8 cellular contexts compared by ENCODE assay signal in the genomic region with DNA sequence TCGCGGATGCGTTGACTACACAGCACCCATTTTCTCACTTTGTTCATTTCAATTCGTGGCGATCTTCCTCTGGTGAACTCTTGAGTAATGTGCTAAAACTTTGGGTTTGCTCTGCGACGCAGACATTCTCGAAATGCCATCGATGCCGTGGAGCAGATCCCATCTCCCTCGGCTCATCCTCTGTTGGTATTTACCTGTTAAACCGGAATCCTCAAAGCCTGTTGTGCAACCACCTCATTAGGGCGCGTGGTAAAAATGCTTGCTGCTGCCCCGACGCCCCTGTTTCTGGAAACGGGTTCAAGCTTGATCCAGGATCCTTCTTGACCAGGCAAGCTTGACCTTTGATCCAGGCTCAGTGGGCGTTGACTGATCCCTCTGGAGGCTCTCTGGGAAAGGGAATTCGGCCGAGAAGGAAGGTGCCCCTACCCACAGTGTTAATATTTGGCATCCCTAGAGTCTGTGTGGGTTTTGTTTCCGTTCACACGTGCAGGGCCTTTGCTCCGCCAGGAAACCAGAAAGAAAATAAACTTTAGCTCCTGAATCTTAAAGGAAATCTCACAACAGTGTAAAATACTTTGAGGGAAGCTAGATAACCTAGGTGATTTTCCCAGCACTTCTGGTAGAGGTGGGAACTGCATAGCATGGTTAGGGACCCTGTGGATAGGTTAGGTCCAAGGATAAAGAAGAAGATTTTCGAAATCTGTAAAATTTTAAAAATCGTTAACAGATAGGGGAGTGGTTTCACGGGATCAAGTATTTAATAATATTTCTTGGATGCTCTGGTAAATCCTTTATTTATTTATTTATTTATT. TPM values are rescaled to one million over a fixed set of nuclear protein-coding genes. Genes with fewer than 3 reads are reported as not detected.
DNase-seq lines count a peak whose midpoint lies in the region; ATAC-seq, FAIRE-seq and TF ChIP-seq lines count a peak whose summit lies in the region.

No MANE protein-coding gene starts in this region.

- H3K4me1 ChIP-seq in GM23338 (ENCODE audit: insufficient read depth) (peaks cover 31% of the 10 kb centered on the region), PC-3 (ENCODE audit: insufficient read depth, low read length) (peaks cover 39% of the 10 kb centered on the region), astrocyte (ENCODE audit: insufficient read depth, low read length) (peaks cover 31% of the 10 kb centered on the region)

- peaks cover 3% of the 10 kb centered on the region; the same call in 1 of the 2 replicates for H3F3A ChIP-seq in GM23338 (replicated peaks; ENCODE audit: low read depth)
- no peaks in the 10 kb centered on the region for H3F3A ChIP-seq in PC-3 (ENCODE audit: low read length, unreplicated experiment)

- H3K36me3 ChIP-seq in GM23338 (ENCODE audit: insufficient read depth), result no peaks in the 10 kb centered on the region
- no peaks in the 10 kb centered on the region; the same call in 1 of the 2 replicates for H3K36me3 ChIP-seq in PC-3 (ENCODE audit: low read depth, low read length)
- H3K36me3 ChIP-seq in astrocyte (ENCODE audit: insufficient read depth, low read length), result peaks cover 2% of the 10 kb centered on the region

- H3K27ac Mint-ChIP-seq in GM23338, result peak overlapping the region; percentile 99
- peak overlapping the region; percentile 98 for H3K27ac Mint-ChIP-seq in astrocyte (ENCODE audit: unreplicated experiment)

- H3K9ac ChIP-seq in PC-3 (ENCODE audit: low read length) (peak overlapping the region; percentile 98), astrocyte (ENCODE audit: low read length) (peak overlapping the region; percentile 100)

- H3K27ac ChIP-seq in GM23338 (ENCODE audit: low read depth), result peak overlapping the region; percentile 94
- H3K27ac ChIP-seq in PC-3 (ENCODE audit: low read length), result peak overlapping the region; percentile 81
- H3K27ac ChIP-seq in astrocyte (ENCODE audit: low read depth, low read length), result peak overlapping the region; percentile 94

- H4K20me1 ChIP-seq in GM23338 (replicated peaks; ENCODE audit: insufficient read depth) (peaks cover 46% of the 10 kb centered on the region), PC-3 (ENCODE audit: low read length) (peaks cover 42% of the 10 kb centered on the region), astrocyte (ENCODE audit: insufficient read depth, low read length) (peaks cover 53% of the 10 kb centered on the region)

- H3K4me1 Mint-ChIP-seq in GM23338, result peaks cover 34% of the 10 kb centered on the region
- peaks cover 18% of the 10 kb centered on the region for H3K4me1 Mint-ChIP-seq in astrocyte (ENCODE audit: low read depth, unreplicated experiment)

- intact Hi-C loops in PC-3 (cut with micrococcal nuclease), result loop anchor here (2.0 kb wide), 1 partner anchor 45 kb away; no protein-coding TSS in a partner anchor

- POLR2A ChIA-PET in PC-3 (lab: Charles Lee; ENCODE audit: unreplicated experiment), result no interaction called here

- ATAC-seq in GM23338, result peak; percentile 42
- peak; percentile 29 for ATAC-seq in PC-3
- no peak for ATAC-seq in GM19455 (IDR thresholded peaks at IDR 0.05; ENCODE audit: unreplicated experiment)

- H3K4me2 ChIP-seq in GM23338 (peak overlapping the region; percentile 80), PC-3 (ENCODE audit: low read length) (peak overlapping the region; percentile 99), astrocyte (ENCODE audit: low read length) (peak overlapping the region; percentile 99)

- peak; percentile 10 for DNase-seq in Ammon's horn (ENCODE audit: low spot score)
- peak; percentile 92 for DNase-seq in GM23338 (ENCODE audit: low spot score)
- DNase-seq in PC-3, result peak; percentile 61
- peak; percentile 48 for DNase-seq in astrocyte (ENCODE audit: low read depth)
- DNase-seq in skeletal muscle cell (ENCODE audit: low read depth), result no peak
- no peak for DNase-seq in middle frontal gyrus (ENCODE audit: extremely low spot score, low spot score)

- FAIRE-seq in astrocyte (lab: Jason Lieb, UNC), result no peak

- H3K9me3 Mint-ChIP-seq in GM23338, result peaks cover 3% of the 10 kb centered on the region; the same call in 1 of the 3 replicates
- H3K9me3 Mint-ChIP-seq in astrocyte (ENCODE audit: unreplicated experiment), result no peaks in the 10 kb centered on the region

- CTCF ChIA-PET in PC-3 (lab: Charles Lee), result no interaction called here

- peaks cover 60% of the 10 kb centered on the region for H3K79me2 ChIP-seq in GM23338 (replicated peaks; ENCODE audit: insufficient read depth)
- H3K79me2 ChIP-seq in PC-3 (ENCODE audit: low read length), result peaks cover 66% of the 10 kb centered on the region
- peaks cover 67% of the 10 kb centered on the region for H3K79me2 ChIP-seq in astrocyte (ENCODE audit: insufficient read depth, low read length)

- peaks cover 21% of the 10 kb centered on the region for H3K36me3 Mint-ChIP-seq in GM23338 (ENCODE audit: low read depth)
- H3K36me3 Mint-ChIP-seq in astrocyte (ENCODE audit: low read depth, unreplicated experiment), result no peaks in the 10 kb centered on the region

- H3K27me3 ChIP-seq in GM23338 (ENCODE audit: insufficient read depth) (no peaks in the 10 kb centered on the region), PC-3 (ENCODE audit: low read length) (no peaks in the 10 kb centered on the region), astrocyte (ENCODE audit: insufficient read depth, low read length) (no peaks in the 10 kb centered on the region)

- no peak overlapping the region for H2AFZ ChIP-seq in GM23338
- H2AFZ ChIP-seq in PC-3 (ENCODE audit: low read length), result peak overlapping the region; percentile 83
- peak overlapping the region; percentile 87 for H2AFZ ChIP-seq in astrocyte (ENCODE audit: low read depth, low read length)

- H3K4me3 ChIP-seq in GM23338, result peak overlapping the region; percentile 63
- H3K4me3 ChIP-seq in PC-3 (ENCODE audit: low read length), result peak overlapping the region; percentile 95
- peak overlapping the region; percentile 99 for H3K4me3 ChIP-seq in astrocyte (ENCODE audit: insufficient read depth, low read depth, low read length)
- peak overlapping the region; percentile 97 for H3K4me3 ChIP-seq in iPS-11a (ENCODE audit: low read depth, low read length)
- H3K4me3 ChIP-seq in skeletal muscle cell (ENCODE audit: low read depth, low read length), result peak overlapping the region; percentile 75

- peak in 1 of 2 experiments; percentile 37; a peak in 2 of 4 replicates for TF ChIP-seq CTCF in GM23338 (conservative IDR thresholded peaks at IDR 0.05; ENCODE audit: low read depth in 2 of 2)
- TF ChIP-seq CTCF in PC-3 (conservative IDR thresholded peaks at IDR 0.05; ENCODE audit: low read depth, low read length), result no peak
- no peak for TF ChIP-seq CTCF in astrocyte (IDR thresholded peaks at IDR 0.05; ENCODE audit: insufficient read depth, low read depth, low read length)

- peaks cover 12% of the 10 kb centered on the region for H3K27me3 Mint-ChIP-seq in GM23338 (ENCODE audit: insufficient read depth, low read depth, poor library complexity)
- no peaks in the 10 kb centered on the region for H3K27me3 Mint-ChIP-seq in astrocyte (ENCODE audit: low read depth, unreplicated experiment)

- H3K9me2 ChIP-seq in GM23338 (ENCODE audit: insufficient read depth), result no peaks in the 10 kb centered on the region
- no peaks in the 10 kb centered on the region for H3K9me2 ChIP-seq in PC-3 (replicated peaks; ENCODE audit: low read length)

- H3K9me3 ChIP-seq in PC-3 (ENCODE audit: low read length) (no peaks in the 10 kb centered on the region), astrocyte (ENCODE audit: insufficient read depth, low read depth, low read length) (no peaks in the 10 kb centered on the region)

- H3K4me3 Mint-ChIP-seq in GM23338, result peak overlapping the region; percentile 91
- peak overlapping the region; percentile 99 for H3K4me3 Mint-ChIP-seq in astrocyte (ENCODE audit: unreplicated experiment)

- TSS peak; percentile 60 for BruUV-seq in PC-3 (replicated peaks; lab: Mats Ljungman, UMichigan)

TF ChIP-seq in GM23338, 12 proteins besides CTCF, POLR2A, EP300 and RAD21:
- TF ChIP-seq POLR2AphosphoS5 (IDR thresholded peaks at IDR 0.05; ENCODE audit: low read depth) (0 out of 2 replicates have a peak, but pooled peaks have one; percentile 16), JUNB (IDR thresholded peaks at IDR 0.05; ENCODE audit: unreplicated experiment) (no peak), NANOG (IDR thresholded peaks at IDR 0.05; ENCODE audit: borderline replicate concordance) (no peak)
- TF ChIP-seq, protein P1, sequence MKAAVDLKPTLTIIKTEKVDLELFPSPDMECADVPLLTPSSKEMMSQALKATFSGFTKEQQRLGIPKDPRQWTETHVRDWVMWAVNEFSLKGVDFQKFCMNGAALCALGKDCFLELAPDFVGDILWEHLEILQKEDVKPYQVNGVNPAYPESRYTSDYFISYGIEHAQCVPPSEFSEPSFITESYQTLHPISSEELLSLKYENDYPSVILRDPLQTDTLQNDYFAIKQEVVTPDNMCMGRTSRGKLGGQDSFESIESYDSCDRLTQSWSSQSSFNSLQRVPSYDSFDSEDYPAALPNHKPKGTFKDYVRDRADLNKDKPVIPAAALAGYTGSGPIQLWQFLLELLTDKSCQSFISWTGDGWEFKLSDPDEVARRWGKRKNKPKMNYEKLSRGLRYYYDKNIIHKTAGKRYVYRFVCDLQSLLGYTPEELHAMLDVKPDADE (IDR thresholded peaks at IDR 0.05), result no peak
TF ChIP-seq in GM23338: peak in this region for 1.

RNA-seq across cellular contexts. Expression of gene LSM14A, which starts 1.0 kb away (rescaled TPM):
- 148 and 166 TPM in 2 replicates for total RNA-seq in GM23338 (2014; rRNA removed; shearing (Covaris generic))
- polyA plus RNA-seq in GM23338 (2016; fragmentation: Nextera tagmentation; extraction: Ambion mirVana), result 98.8 and 109 TPM in 2 replicates
- total RNA-seq in PC-3 (2014; rRNA removed) (67.4 and 88.5 TPM in 2 replicates), astrocyte (84.5 and 88.4 TPM in 2 replicates)

Comparison
In these comparisons a context has a peak if more than half of its experiments do, and no peak if none do; other contexts are left out.
1. DNase-seq: peak in Ammon's horn (single experiment), GM23338 (single experiment), PC-3 (single experiment) and astrocyte (single experiment); none in skeletal muscle cell (single experiment) and middle frontal gyrus (single experiment).
2. Peak in every context shown above with its lines, with median percentiles within 50 percentile points of each other: H3K27ac ChIP-seq, H3K4me2 ChIP-seq and H3K4me3 ChIP-seq.